Comparison of ENCODE assay signal across 25 cellular contexts in the genomic region with DNA sequence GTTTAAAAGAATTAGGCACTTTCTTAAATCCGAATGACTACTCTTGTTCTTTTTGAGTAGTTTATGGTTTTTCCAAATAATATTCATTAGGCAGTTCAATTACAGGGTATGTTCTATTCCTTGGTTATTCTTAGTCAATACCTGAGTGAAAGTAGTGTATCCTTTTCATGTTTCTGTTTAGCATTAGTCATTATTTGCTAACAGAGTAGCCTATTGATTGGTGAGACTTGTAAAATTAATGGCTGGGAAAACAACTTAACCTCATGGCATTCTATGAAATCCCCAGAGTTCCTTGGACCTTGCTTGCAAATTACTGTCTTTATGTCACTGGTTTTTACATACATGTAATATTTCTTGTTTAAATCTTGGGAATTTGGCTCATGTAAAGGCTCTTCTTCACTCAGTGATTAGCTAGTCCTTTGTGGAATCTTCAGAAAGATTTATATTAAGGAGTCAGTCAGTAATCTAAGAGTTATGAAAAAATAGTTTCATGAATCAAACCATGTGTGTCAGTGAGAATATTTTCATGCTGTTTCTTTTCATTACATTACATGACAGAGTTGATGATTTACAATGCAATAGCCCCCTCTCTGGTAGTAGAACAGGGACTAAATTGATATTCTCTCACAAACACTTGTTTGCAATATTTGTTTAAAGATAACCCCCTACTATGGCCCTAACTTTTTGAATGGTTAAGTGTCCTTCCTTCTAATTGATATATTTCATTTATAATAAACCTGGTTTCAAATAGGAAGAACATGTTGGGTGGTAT.
A peak's percentile ranks its signal among the peaks of the same experiment; 100 is the strongest.
DNase-seq lines count a peak whose midpoint lies in the region; ATAC-seq and TF ChIP-seq lines count a peak whose summit lies in the region.
"Had no signal": no experiment of that assay in that cellular context is flagged by ENCODE, and none has a peak within 500 bp of the region (broad histone marks: within the 10 kb centered on the region; RNA-seq: fewer than 3 reads in every experiment).

No MANE protein-coding gene starts in this region.

- no peaks in the 10 kb centered on the region for H3K27me3 Mint-ChIP-seq in progenitor cell of endocrine pancreas
- H3K27me3 Mint-ChIP-seq in T-helper 2 cell treated with Interferon-gamma antibody and Interleukin-4, amounts not matched to agents 5 μg/mL and 100 μg/mL, for 36 hours (ENCODE audit: low read depth) = no peaks in the 10 kb centered on the region
- H3K27me3 Mint-ChIP-seq: activated naive CD8-positive, alpha-beta T cell; stimulated activated naive B cell treated with anti-CD40 and anti-IgM and Interleukin-4, amounts not matched to agents 10 μg/mL and 1 μg/mL and 100 μg/mL, for 72 hours had no signal

- intact Hi-C loops in psoas muscle (cut with DNase I) = no loop called here

- in situ Hi-C loops in GM13977 (cut with MboI; ENCODE audit: low pct_unique_long_range_greater_than_20kb, low sequenced_read_pairs, unreplicated experiment) = no loop called here

- peaks cover 26% of the 10 kb centered on the region for H3K4me1 Mint-ChIP-seq in progenitor cell of endocrine pancreas (ENCODE audit: low read depth)
- no peaks in the 10 kb centered on the region for H3K4me1 Mint-ChIP-seq in T-helper 2 cell treated with Interferon-gamma antibody and Interleukin-4, amounts not matched to agents 5 μg/mL and 100 μg/mL, for 36 hours (ENCODE audit: low read depth)
- H3K4me1 Mint-ChIP-seq: CD14-positive monocyte; stimulated activated naive B cell treated with anti-CD40 and anti-IgM and Interleukin-4, amounts not matched to agents 10 μg/mL and 1 μg/mL and 100 μg/mL, for 72 hours had no signal

- no peaks in the 10 kb centered on the region for H3K4me1 ChIP-seq in psoas muscle
- H3K4me1 ChIP-seq: parathyroid adenoma, right lobe of liver, suprapubic skin, upper lobe of right lung had no signal

- no peak overlapping the region for H3K4me3 ChIP-seq in LNCaP clone FGC (ENCODE audit: low read depth, low read length)
- H3K4me3 ChIP-seq in epithelial cell of proximal tubule (ENCODE audit: low read depth, low read length) = no peak overlapping the region
- no peak overlapping the region for H3K4me3 ChIP-seq in psoas muscle
- H3K4me3 ChIP-seq: lung, mucosa of descending colon, right lobe of liver, suprapubic skin, upper lobe of right lung had no signal

- H3K9me3 ChIP-seq in psoas muscle = no peaks in the 10 kb centered on the region
- H3K9me3 ChIP-seq: mucosa of descending colon, right lobe of liver, suprapubic skin, upper lobe of right lung had no signal

- no peak for DNase-seq in GM13977 (ENCODE audit: low spot score)
- no peak for DNase-seq in LNCaP clone FGC (ENCODE audit: low read depth)
- no peak for DNase-seq in epithelial cell of proximal tubule (ENCODE audit: low read depth)
- no peak for DNase-seq in progenitor cell of endocrine pancreas (ENCODE audit: low spot score, unreplicated experiment)
- DNase-seq in T-helper 2 cell treated with Interferon-gamma antibody and Interleukin-4, amounts not matched to agents 5 μg/mL and 100 μg/mL, for 36 hours (ENCODE audit: low spot score) = no peak
- DNase-seq in central memory CD4-positive, alpha-beta T cell = no peak
- no peak for DNase-seq in psoas muscle
- DNase-seq: activated CD4-positive, alpha-beta T cell treated with anti-CD3 and anti-CD28 coated beads for 48 hours; activated CD8-positive, alpha-beta memory T cell treated with anti-CD3 and anti-CD28 coated beads for 24 hours; activated effector memory CD4-positive, alpha-beta T cell treated with Interleukin-2 at 50 U/mL for 16 hours; head of caudate nucleus; kidney glomerular epithelial cell; mucosa of descending colon; NCI-H2081; NCI-H446 treated with DMSO at 0.1 percent for 48 hours; right lobe of liver; stimulated activated naive B cell treated with anti-CD40 and anti-IgM and Interleukin-4, amounts not matched to agents 10 μg/mL and 1 μg/mL and 100 μg/mL, for 72 hours; upper lobe of right lung had no signal

- H3K36me3 ChIP-seq in psoas muscle (ENCODE audit: insufficient read depth in 1 of 2, low read depth in 1 of 2) = no peaks in the 10 kb centered on the region
- H3K36me3 ChIP-seq: right lobe of liver, suprapubic skin, upper lobe of right lung had no signal

- no peak overlapping the region for H3K4me3 Mint-ChIP-seq in progenitor cell of endocrine pancreas (ENCODE audit: low read depth)
- no peak overlapping the region for H3K4me3 Mint-ChIP-seq in T-helper 2 cell treated with Interferon-gamma antibody and Interleukin-4, amounts not matched to agents 5 μg/mL and 100 μg/mL, for 36 hours
- H3K4me3 Mint-ChIP-seq: activated naive CD8-positive, alpha-beta T cell; CD14-positive monocyte; nephron; stimulated activated naive B cell treated with anti-CD40 and anti-IgM and Interleukin-4, amounts not matched to agents 10 μg/mL and 1 μg/mL and 100 μg/mL, for 72 hours had no signal

- ATAC-seq in psoas muscle = no peak
- ATAC-seq: mucosa of descending colon; stimulated activated naive B cell treated with anti-CD40 and anti-IgM and Interleukin-4, amounts not matched to agents 10 μg/mL and 1 μg/mL and 100 μg/mL, for 72 hours; upper lobe of right lung had no signal

- H3K27ac Mint-ChIP-seq in progenitor cell of endocrine pancreas = peak overlapping the region; percentile 47
- H3K27ac Mint-ChIP-seq in T-helper 2 cell treated with Interferon-gamma antibody and Interleukin-4, amounts not matched to agents 5 μg/mL and 100 μg/mL, for 36 hours = no peak overlapping the region
- H3K27ac Mint-ChIP-seq: activated naive CD8-positive, alpha-beta T cell; CD14-positive monocyte; nephron; stimulated activated naive B cell treated with anti-CD40 and anti-IgM and Interleukin-4, amounts not matched to agents 10 μg/mL and 1 μg/mL and 100 μg/mL, for 72 hours had no signal

- peak; percentile 1 for TF ChIP-seq CTCF in GM13977 (IDR thresholded peaks at IDR 0.05; ENCODE audit: extremely low read depth, insufficient read depth, missing control alignments)
- TF ChIP-seq CTCF in LNCaP clone FGC (IDR thresholded peaks at IDR 0.05; ENCODE audit: control insufficient read depth, extremely low read depth, insufficient read depth) = 0 out of 2 replicates have a peak, but pooled peaks have one; percentile 15
- peak; percentile 17 for TF ChIP-seq CTCF in epithelial cell of proximal tubule (conservative IDR thresholded peaks at IDR 0.05; ENCODE audit: low read depth, low read length)
- TF ChIP-seq CTCF in progenitor cell of endocrine pancreas (IDR thresholded peaks at IDR 0.05; ENCODE audit: unreplicated experiment) = no peak
- no peak for TF ChIP-seq CTCF in psoas muscle (IDR thresholded peaks at IDR 0.05)

- no peak overlapping the region for H3K27ac ChIP-seq in psoas muscle
- H3K27ac ChIP-seq: parathyroid adenoma, right lobe of liver, suprapubic skin, upper lobe of right lung, VCaP had no signal

- no peaks in the 10 kb centered on the region for H3K36me3 Mint-ChIP-seq in progenitor cell of endocrine pancreas (ENCODE audit: insufficient read depth)
- H3K36me3 Mint-ChIP-seq in T-helper 2 cell treated with Interferon-gamma antibody and Interleukin-4, amounts not matched to agents 5 μg/mL and 100 μg/mL, for 36 hours (ENCODE audit: low read depth) = no peaks in the 10 kb centered on the region
- H3K36me3 Mint-ChIP-seq: activated naive CD8-positive, alpha-beta T cell; CD14-positive monocyte; stimulated activated naive B cell treated with anti-CD40 and anti-IgM and Interleukin-4, amounts not matched to agents 10 μg/mL and 1 μg/mL and 100 μg/mL, for 72 hours had no signal

- no peaks in the 10 kb centered on the region for H3K27me3 ChIP-seq in psoas muscle (ENCODE audit: insufficient read depth in 3 of 3, low read length in 2 of 3)
- H3K27me3 ChIP-seq: right lobe of liver, suprapubic skin, upper lobe of right lung had no signal

- H3K9me3 Mint-ChIP-seq in progenitor cell of endocrine pancreas (ENCODE audit: low read depth) = peaks cover 2% of the 10 kb centered on the region
- H3K9me3 Mint-ChIP-seq in T-helper 2 cell treated with Interferon-gamma antibody and Interleukin-4, amounts not matched to agents 5 μg/mL and 100 μg/mL, for 36 hours = no peaks in the 10 kb centered on the region
- H3K9me3 Mint-ChIP-seq: nephron had no signal

- WGBS in psoas muscle, 3 donors = 88 to 100% (median 92%) methylated on average over 1 of the region's 1 CpG

Comparison
In these comparisons a context has a peak if more than half of its experiments do, and no peak if none do; other contexts are left out.
1. CTCF ChIP-seq: peak in GM13977 (single experiment), LNCaP clone FGC (single experiment) and epithelial cell of proximal tubule (single experiment); none in progenitor cell of endocrine pancreas (single experiment) and psoas muscle (single experiment).